ENCODE assay signal across 1 cellular context in genomic region chr11:44912270-44912987, GRCh38.
TF ChIP-seq lines count a peak whose summit lies in the region.

No MANE protein-coding gene starts in this region.

TF ChIP-seq in liver, 16 proteins besides CTCF, POLR2A, EP300 and RAD21 (continued from another document):
- no peak for TF ChIP-seq ZBTB33 (IDR thresholded peaks at IDR 0.05)
- no peak for TF ChIP-seq HNF4G (IDR thresholded peaks at IDR 0.05)
- TF ChIP-seq ATF3 (IDR thresholded peaks at IDR 0.05): no peak
- TF ChIP-seq YY1 (IDR thresholded peaks at IDR 0.05): no peak
- TF ChIP-seq MAX (IDR thresholded peaks at IDR 0.05): no peak
- no peak for TF ChIP-seq SP1 (IDR thresholded peaks at IDR 0.05)
- TF ChIP-seq TAF1 (conservative IDR thresholded peaks at IDR 0.05): no peak
- TF ChIP-seq EGR1 (IDR thresholded peaks at IDR 0.05; ENCODE audit: low read depth in 2 of 2): no peak
- peak; percentile 80 to 84 for TF ChIP-seq HNF4A (conservative IDR thresholded peaks at IDR 0.05)
- no peak for TF ChIP-seq FOXA2 (IDR thresholded peaks at IDR 0.05)
